ENCODE assay signal across 1 cellular context in the genomic region with DNA sequence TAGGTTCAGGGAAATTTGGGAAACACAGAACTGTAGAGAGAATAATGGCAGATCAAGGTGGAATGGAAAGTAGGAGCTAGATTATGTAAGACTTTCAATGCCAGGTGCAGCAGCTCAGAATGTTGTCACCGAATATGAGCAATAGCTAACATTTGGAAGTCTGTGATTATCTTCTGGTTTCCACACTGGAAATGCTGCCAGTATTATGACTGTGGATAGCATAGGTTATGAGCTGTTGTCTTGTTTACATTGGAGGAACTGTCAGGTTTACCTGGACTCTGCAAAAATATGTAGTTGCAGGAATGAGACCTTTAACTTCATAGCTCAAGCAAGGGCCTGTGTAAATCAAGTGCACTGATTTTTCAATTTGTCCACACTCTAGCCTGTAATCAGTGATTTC.
TF ChIP-seq lines count a peak whose summit lies in the region.

No MANE protein-coding gene starts in this region.

TF ChIP-seq in H1, 55 proteins besides CTCF, POLR2A, EP300 and RAD21:
- no peak for TF ChIP-seq GABPA (IDR thresholded peaks at IDR 0.05; ENCODE audit: borderline replicate concordance, insufficient read depth, low read length)
- no peak for TF ChIP-seq TAF7 (optimal IDR thresholded peaks at IDR 0.05; ENCODE audit: borderline replicate concordance, low read depth, low read length)
- no peak for TF ChIP-seq RXRA (IDR thresholded peaks at IDR 0.05; ENCODE audit: insufficient read depth, low read depth, low read length)
- no peak for TF ChIP-seq SIX5 (IDR thresholded peaks at IDR 0.05; ENCODE audit: low read depth, low read length)
- no peak for TF ChIP-seq SRF (IDR thresholded peaks at IDR 0.05; ENCODE audit: low read depth, low read length)
- TF ChIP-seq SP1 (IDR thresholded peaks at IDR 0.05; ENCODE audit: low read depth, low read length), result no peak
- TF ChIP-seq, protein P1, sequence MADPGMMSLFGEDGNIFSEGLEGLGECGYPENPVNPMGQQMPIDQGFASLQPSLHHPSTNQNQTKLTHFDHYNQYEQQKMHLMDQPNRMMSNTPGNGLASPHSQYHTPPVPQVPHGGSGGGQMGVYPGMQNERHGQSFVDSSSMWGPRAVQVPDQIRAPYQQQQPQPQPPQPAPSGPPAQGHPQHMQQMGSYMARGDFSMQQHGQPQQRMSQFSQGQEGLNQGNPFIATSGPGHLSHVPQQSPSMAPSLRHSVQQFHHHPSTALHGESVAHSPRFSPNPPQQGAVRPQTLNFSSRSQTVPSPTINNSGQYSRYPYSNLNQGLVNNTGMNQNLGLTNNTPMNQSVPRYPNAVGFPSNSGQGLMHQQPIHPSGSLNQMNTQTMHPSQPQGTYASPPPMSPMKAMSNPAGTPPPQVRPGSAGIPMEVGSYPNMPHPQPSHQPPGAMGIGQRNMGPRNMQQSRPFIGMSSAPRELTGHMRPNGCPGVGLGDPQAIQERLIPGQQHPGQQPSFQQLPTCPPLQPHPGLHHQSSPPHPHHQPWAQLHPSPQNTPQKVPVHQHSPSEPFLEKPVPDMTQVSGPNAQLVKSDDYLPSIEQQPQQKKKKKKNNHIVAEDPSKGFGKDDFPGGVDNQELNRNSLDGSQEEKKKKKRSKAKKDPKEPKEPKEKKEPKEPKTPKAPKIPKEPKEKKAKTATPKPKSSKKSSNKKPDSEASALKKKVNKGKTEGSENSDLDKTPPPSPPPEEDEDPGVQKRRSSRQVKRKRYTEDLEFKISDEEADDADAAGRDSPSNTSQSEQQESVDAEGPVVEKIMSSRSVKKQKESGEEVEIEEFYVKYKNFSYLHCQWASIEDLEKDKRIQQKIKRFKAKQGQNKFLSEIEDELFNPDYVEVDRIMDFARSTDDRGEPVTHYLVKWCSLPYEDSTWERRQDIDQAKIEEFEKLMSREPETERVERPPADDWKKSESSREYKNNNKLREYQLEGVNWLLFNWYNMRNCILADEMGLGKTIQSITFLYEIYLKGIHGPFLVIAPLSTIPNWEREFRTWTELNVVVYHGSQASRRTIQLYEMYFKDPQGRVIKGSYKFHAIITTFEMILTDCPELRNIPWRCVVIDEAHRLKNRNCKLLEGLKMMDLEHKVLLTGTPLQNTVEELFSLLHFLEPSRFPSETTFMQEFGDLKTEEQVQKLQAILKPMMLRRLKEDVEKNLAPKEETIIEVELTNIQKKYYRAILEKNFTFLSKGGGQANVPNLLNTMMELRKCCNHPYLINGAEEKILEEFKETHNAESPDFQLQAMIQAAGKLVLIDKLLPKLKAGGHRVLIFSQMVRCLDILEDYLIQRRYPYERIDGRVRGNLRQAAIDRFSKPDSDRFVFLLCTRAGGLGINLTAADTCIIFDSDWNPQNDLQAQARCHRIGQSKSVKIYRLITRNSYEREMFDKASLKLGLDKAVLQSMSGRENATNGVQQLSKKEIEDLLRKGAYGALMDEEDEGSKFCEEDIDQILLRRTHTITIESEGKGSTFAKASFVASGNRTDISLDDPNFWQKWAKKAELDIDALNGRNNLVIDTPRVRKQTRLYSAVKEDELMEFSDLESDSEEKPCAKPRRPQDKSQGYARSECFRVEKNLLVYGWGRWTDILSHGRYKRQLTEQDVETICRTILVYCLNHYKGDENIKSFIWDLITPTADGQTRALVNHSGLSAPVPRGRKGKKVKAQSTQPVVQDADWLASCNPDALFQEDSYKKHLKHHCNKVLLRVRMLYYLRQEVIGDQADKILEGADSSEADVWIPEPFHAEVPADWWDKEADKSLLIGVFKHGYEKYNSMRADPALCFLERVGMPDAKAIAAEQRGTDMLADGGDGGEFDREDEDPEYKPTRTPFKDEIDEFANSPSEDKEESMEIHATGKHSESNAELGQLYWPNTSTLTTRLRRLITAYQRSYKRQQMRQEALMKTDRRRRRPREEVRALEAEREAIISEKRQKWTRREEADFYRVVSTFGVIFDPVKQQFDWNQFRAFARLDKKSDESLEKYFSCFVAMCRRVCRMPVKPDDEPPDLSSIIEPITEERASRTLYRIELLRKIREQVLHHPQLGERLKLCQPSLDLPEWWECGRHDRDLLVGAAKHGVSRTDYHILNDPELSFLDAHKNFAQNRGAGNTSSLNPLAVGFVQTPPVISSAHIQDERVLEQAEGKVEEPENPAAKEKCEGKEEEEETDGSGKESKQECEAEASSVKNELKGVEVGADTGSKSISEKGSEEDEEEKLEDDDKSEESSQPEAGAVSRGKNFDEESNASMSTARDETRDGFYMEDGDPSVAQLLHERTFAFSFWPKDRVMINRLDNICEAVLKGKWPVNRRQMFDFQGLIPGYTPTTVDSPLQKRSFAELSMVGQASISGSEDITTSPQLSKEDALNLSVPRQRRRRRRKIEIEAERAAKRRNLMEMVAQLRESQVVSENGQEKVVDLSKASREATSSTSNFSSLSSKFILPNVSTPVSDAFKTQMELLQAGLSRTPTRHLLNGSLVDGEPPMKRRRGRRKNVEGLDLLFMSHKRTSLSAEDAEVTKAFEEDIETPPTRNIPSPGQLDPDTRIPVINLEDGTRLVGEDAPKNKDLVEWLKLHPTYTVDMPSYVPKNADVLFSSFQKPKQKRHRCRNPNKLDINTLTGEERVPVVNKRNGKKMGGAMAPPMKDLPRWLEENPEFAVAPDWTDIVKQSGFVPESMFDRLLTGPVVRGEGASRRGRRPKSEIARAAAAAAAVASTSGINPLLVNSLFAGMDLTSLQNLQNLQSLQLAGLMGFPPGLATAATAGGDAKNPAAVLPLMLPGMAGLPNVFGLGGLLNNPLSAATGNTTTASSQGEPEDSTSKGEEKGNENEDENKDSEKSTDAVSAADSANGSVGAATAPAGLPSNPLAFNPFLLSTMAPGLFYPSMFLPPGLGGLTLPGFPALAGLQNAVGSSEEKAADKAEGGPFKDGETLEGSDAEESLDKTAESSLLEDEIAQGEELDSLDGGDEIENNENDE (IDR thresholded peaks at IDR 0.05; ENCODE audit: insufficient replicate concordance, low read length), result no peak
- no peak for TF ChIP-seq SP2 (IDR thresholded peaks at IDR 0.05; ENCODE audit: low read length)
TF ChIP-seq in H1: peak in this region for 0.
